Comparison of ENCODE assay signal across 8 cellular contexts in the genomic region with DNA sequence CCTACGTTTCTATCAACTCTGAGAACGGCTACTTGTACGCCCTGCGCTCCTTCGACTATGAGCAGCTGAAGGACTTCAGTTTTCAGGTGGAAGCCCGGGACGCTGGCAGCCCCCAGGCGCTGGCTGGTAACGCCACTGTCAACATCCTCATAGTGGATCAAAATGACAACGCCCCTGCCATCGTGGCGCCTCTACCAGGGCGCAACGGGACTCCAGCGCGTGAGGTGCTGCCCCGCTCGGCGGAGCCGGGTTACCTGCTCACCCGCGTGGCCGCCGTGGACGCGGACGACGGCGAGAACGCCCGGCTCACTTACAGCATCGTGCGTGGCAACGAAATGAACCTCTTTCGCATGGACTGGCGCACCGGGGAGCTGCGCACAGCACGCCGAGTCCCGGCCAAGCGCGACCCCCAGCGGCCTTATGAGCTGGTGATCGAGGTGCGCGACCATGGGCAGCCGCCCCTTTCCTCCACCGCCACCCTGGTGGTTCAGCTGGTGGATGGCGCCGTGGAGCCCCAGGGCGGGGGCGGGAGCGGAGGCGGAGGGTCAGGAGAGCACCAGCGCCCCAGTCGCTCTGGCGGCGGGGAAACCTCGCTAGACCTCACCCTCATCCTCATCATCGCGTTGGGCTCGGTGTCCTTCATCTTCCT. TPM values are rescaled to one million over a fixed set of nuclear protein-coding genes. Genes with fewer than 3 reads are reported as not detected.
DNase-seq lines count a peak whose midpoint lies in the region; ATAC-seq, FAIRE-seq and TF ChIP-seq lines count a peak whose summit lies in the region.

No MANE protein-coding gene starts in this region.

- H3K27me3 ChIP-seq in heart left ventricle (peaks cover 29 to 82% (median 69%) of the 10 kb centered on the region in 9 donors), vagina (peaks cover 10% of the 10 kb centered on the region)

- TF ChIP-seq CTCF in heart left ventricle (IDR thresholded peaks at IDR 0.05) (no peak), vagina (IDR thresholded peaks at IDR 0.05) (no peak)

- H3K9me3 ChIP-seq in heart left ventricle = no peaks in the 10 kb centered on the region
- no peaks in the 10 kb centered on the region for H3K9me3 ChIP-seq in vagina

- no peaks in the 10 kb centered on the region for H3K36me3 ChIP-seq in heart left ventricle
- no peaks in the 10 kb centered on the region for H3K36me3 ChIP-seq in vagina

- peak in 2 of 5 donors; percentile 4 to 24 for DNase-seq in heart left ventricle
- DNase-seq in Right ventricle myocardium superior = no peak
- peak; percentile 76 for DNase-seq in midbrain (lab: John Stamatoyannopoulos, UW)
- DNase-seq in vagina (ENCODE audit: extremely low spot score in 2 of 2) = no peak
- DNase-seq in urothelium cell line (ENCODE audit: low spot score) = no peak
- DNase-seq in GM12892 (ENCODE audit: insufficient read length) = no peak

- intact Hi-C loops in heart left ventricle (cut with DNase I) = no loop called here
- intact Hi-C loops in Right ventricle myocardium superior (cut with DNase I) = no loop called here
- intact Hi-C loops in vagina (cut with DNase I) = no loop called here

- peaks cover 0 to 66% (median 38%) of the 10 kb centered on the region in 12 donors for H3K4me1 ChIP-seq in heart left ventricle
- peaks cover 53% of the 10 kb centered on the region for H3K4me1 ChIP-seq in vagina

- FAIRE-seq in urothelium cell line (lab: Jason Lieb, UNC) = no peak
- FAIRE-seq in GM12892 (lab: Jason Lieb, UNC) = no peak

- TF ChIP-seq POLR2A in heart left ventricle (IDR thresholded peaks at IDR 0.05) = no peak
- TF ChIP-seq POLR2A in vagina (IDR thresholded peaks at IDR 0.05) = no peak
- no peak for TF ChIP-seq POLR2A in GM12892 (IDR thresholded peaks at IDR 0.05; ENCODE audit: low read depth, low read length)

- ATAC-seq in heart left ventricle (no peak), Right ventricle myocardium superior (ENCODE audit: poor library complexity) (no peak), GM19035 (IDR thresholded peaks at IDR 0.05; ENCODE audit: unreplicated experiment) (no peak)

- 0 to 3% (median 1%) methylated on average over 46 to 63 of the region's 63 CpGs for WGBS in heart left ventricle, 4 donors

- H3K27ac ChIP-seq in heart left ventricle = no peak overlapping the region
- peak overlapping the region; percentile 92 for H3K27ac ChIP-seq in cingulate gyrus (ENCODE audit: low read depth, low read length)
- peak overlapping the region; percentile 43 for H3K27ac ChIP-seq in vagina

- H3K4me3 ChIP-seq in heart left ventricle = peak overlapping the region; percentile 1 to 60 (median 11)
- H3K4me3 ChIP-seq in vagina = peak overlapping the region; percentile 42 to 55

RNA-seq across cellular contexts. Expression of a gene that starts 2.7 kb away (rescaled TPM):
- total RNA-seq in heart left ventricle (under 1 TPM in 7 of 9 donors, not detected in 2; 0.04 to 0.48 (median 0.07) TPM), Right ventricle myocardium superior (0.08 TPM), vagina (6.9 TPM)
- polyA plus RNA-seq in heart left ventricle = under 1 TPM; under 0.01 to 0.01 TPM
- not detected for polyA plus RNA-seq in GM12892 (2012; ENCODE audit: missing spikeins)

Comparison
In these comparisons a context has a peak if more than half of its experiments do, and no peak if none do; other contexts are left out.
1. H3K27ac ChIP-seq: peak in cingulate gyrus (single experiment) and vagina (single experiment); none in heart left ventricle (0 of 12).